ENCODE assay signal across 20 cellular contexts in the genomic region with DNA sequence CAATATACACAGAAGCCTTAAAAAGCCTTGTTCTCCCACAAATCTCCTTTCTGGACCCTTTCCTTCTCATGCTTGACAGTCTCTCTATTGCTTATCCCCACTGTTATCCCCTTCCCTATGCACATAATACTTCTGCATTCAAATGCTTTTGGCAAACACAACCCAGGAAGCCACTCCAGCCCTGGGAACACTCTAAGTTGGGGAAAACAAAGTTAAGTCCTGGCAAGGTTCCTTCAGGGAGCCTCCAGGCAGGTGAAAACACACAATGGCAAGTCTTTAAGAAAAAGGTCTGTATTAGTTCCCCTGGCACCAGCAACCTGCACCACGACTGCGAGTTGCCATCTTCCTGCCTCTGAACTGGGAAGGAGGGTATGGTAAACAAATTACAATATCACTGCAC. TPM values are rescaled to one million over a fixed set of nuclear protein-coding genes. Genes with fewer than 3 reads are reported as not detected.
DNase-seq lines count a peak whose midpoint lies in the region; ATAC-seq and TF ChIP-seq lines count a peak whose summit lies in the region.
"Had no signal": no experiment of that assay in that cellular context is flagged by ENCODE, and none has a peak within 500 bp of the region (broad histone marks: within the 10 kb centered on the region; RNA-seq: fewer than 3 reads in every experiment).

No MANE protein-coding gene starts in this region.

- H3K4me3 ChIP-seq in CD8-positive, alpha-beta T cell (ENCODE audit: low read depth, low read length): no peak overlapping the region
- no peak overlapping the region for H3K4me3 ChIP-seq in left lung
- H3K4me3 ChIP-seq in lung: no peak overlapping the region
- H3K4me3 ChIP-seq in thyroid gland (replicated peaks in 1 of 3): no peak overlapping the region
- H3K4me3 ChIP-seq: BLaER1, HAP-1 had no signal

- no peaks in the 10 kb centered on the region for H3K27me3 ChIP-seq in CD8-positive, alpha-beta T cell (ENCODE audit: insufficient read depth, low read length)
- no peaks in the 10 kb centered on the region for H3K27me3 ChIP-seq in left lung
- no peaks in the 10 kb centered on the region for H3K27me3 ChIP-seq in lung (ENCODE audit: control insufficient read depth, insufficient read depth)
- no peaks in the 10 kb centered on the region for H3K27me3 ChIP-seq in thyroid gland
- H3K27me3 ChIP-seq: BLaER1 had no signal

- H3K36me3 Mint-ChIP-seq in CD8-positive, alpha-beta T cell: peaks cover 56% of the 10 kb centered on the region

- intact Hi-C loops in CD8-positive, alpha-beta T cell (cut with DNase I, micrococcal nuclease): no loop called here
- intact Hi-C loops in left lung (cut with DNase I): no loop called here
- intact Hi-C loops in thyroid gland (cut with DNase I): no loop called here
- intact Hi-C loops in Right ventricle myocardium inferior (cut with DNase I): no loop called here

- H3K4me3 Mint-ChIP-seq in CD8-positive, alpha-beta T cell: no peak overlapping the region
- H3K4me3 Mint-ChIP-seq: B cell; CD4-positive, CD25-positive, alpha-beta regulatory T cell; CD8-positive, alpha-beta memory T cell; HFFc6 had no signal

- CTCF ChIA-PET in CD8-positive, alpha-beta T cell (lab: Charles Lee): no interaction called here

- no peaks in the 10 kb centered on the region for H3K9me3 ChIP-seq in CD8-positive, alpha-beta T cell (ENCODE audit: low read length)
- H3K9me3 ChIP-seq in left lung: no peaks in the 10 kb centered on the region
- peaks cover 0 to 5% of the 10 kb centered on the region in 2 donors for H3K9me3 ChIP-seq in lung (ENCODE audit: control insufficient read depth in 2 of 2, insufficient read depth in 1 of 2, low read length in 1 of 2)
- H3K9me3 ChIP-seq in thyroid gland: no peaks in the 10 kb centered on the region

- H3K4me1 ChIP-seq in CD8-positive, alpha-beta T cell (ENCODE audit: insufficient read depth, low read length): no peaks in the 10 kb centered on the region
- H3K4me1 ChIP-seq in left lung (peaks cover 0 to 10% of the 10 kb centered on the region in 2 donors), lung (ENCODE audit: control insufficient read depth in 2 of 2, insufficient read depth in 2 of 2, low read length in 2 of 2) (peaks cover 0 to 1% of the 10 kb centered on the region in 2 donors), thyroid gland (no peaks in the 10 kb centered on the region)
- H3K4me1 ChIP-seq: BLaER1, HAP-1 had no signal

- H3K27ac Mint-ChIP-seq in CD8-positive, alpha-beta T cell: peak overlapping the region; percentile 29
- H3K27ac Mint-ChIP-seq: B cell; CD4-positive, CD25-positive, alpha-beta regulatory T cell; HFFc6 had no signal

- H3K36me3 ChIP-seq in CD8-positive, alpha-beta T cell (ENCODE audit: insufficient read depth, low read length): no peaks in the 10 kb centered on the region
- H3K36me3 ChIP-seq in left lung: peaks cover 0 to 64% of the 10 kb centered on the region in 2 donors
- peaks cover 16 to 21% of the 10 kb centered on the region in 2 donors for H3K36me3 ChIP-seq in lung (ENCODE audit: control insufficient read depth in 2 of 2, insufficient read depth in 2 of 2, low read length in 2 of 2)
- H3K36me3 ChIP-seq in thyroid gland: peaks cover 4 to 9% of the 10 kb centered on the region in 2 donors

- TF ChIP-seq CTCF in CD8-positive, alpha-beta T cell (IDR thresholded peaks at IDR 0.05): no peak
- TF ChIP-seq CTCF in left lung (IDR thresholded peaks at IDR 0.05): no peak
- TF ChIP-seq CTCF in lung (IDR thresholded peaks at IDR 0.05; ENCODE audit: control extremely low read depth, extremely low read depth): no peak
- TF ChIP-seq CTCF in thyroid gland (IDR thresholded peaks at IDR 0.05): no peak

- peaks cover 6% of the 10 kb centered on the region for H3K9me3 Mint-ChIP-seq in CD8-positive, alpha-beta T cell

- peaks cover 6% of the 10 kb centered on the region for H3K4me1 Mint-ChIP-seq in CD8-positive, alpha-beta T cell (ENCODE audit: low read depth)
- H3K4me1 Mint-ChIP-seq: B cell had no signal

- POLR2A ChIA-PET in CD8-positive, alpha-beta T cell (lab: Charles Lee): interaction anchor here (1.0 to 1.3 kb wide), 2 partner anchors 8 to 16 kb away, joined by 3 to 4 read pairs; no protein-coding TSS in a partner anchor

- TF ChIP-seq POLR2A in thyroid gland (IDR thresholded peaks at IDR 0.05): no peak

- no peak for DNase-seq in CD8-positive, alpha-beta T cell
- peak in 1 of 2 donors; percentile 35 for DNase-seq in left lung
- DNase-seq in lung (ENCODE audit: low spot score): peak; percentile 39
- peak; percentile 9 to 20 for DNase-seq in thyroid gland
- no peak for DNase-seq in NCI-H524 (lab: John Stamatoyannopoulos, UW)
- DNase-seq in Right ventricle myocardium inferior (ENCODE audit: missing footprints): no peak
- DNase-seq: CD4-positive, CD25-positive, alpha-beta regulatory T cell; CD8-positive, alpha-beta memory T cell; DMS53; DMS79 treated with DMSO at 0.1 percent for 48 hours; GF-D8; GOT3; HFFc6 had no signal

- H3K27ac ChIP-seq in CD8-positive, alpha-beta T cell (ENCODE audit: low read depth, low read length): no peak overlapping the region
- H3K27ac ChIP-seq in left lung (peak overlapping the region in 1 of 2 donors; percentile 28), lung (ENCODE audit: low read depth in 1 of 2, low read length in 1 of 2) (no peak overlapping the region), thyroid gland (no peak overlapping the region)
- H3K27ac ChIP-seq: 22Rv1, BLaER1, C4-2B had no signal

- 79 to 90% methylated on average over 2 of the region's 2 CpGs for WGBS in lung, 2 donors
- WGBS in thyroid gland, 2 donors: 90 to 100% methylated on average over 2 of the region's 2 CpGs

- ATAC-seq in CD8-positive, alpha-beta T cell: no peak
- ATAC-seq in left lung (peak; percentile 95), lung (ENCODE audit: insufficient read depth, low FRiP score) (no peak), GM19035 (IDR thresholded peaks at IDR 0.05; ENCODE audit: unreplicated experiment) (no peak), HG02840 (IDR thresholded peaks at IDR 0.05; ENCODE audit: low FRiP score, unreplicated experiment) (no peak), Right ventricle myocardium inferior (no peak)

- H3K27me3 Mint-ChIP-seq in CD8-positive, alpha-beta T cell (ENCODE audit: low read depth): no peaks in the 10 kb centered on the region
- H3K27me3 Mint-ChIP-seq: B cell; CD4-positive, CD25-positive, alpha-beta regulatory T cell; CD8-positive, alpha-beta memory T cell had no signal

RNA-seq across cellular contexts. Expression of gene GANC, which starts 19.7 kb away (rescaled TPM):
- 10 to 100 TPM; 15.5 to 19.3 TPM for total RNA-seq in CD8-positive, alpha-beta T cell
- 10 to 100 TPM; 70.9 to 85.3 TPM for total RNA-seq in left lung
- 100 to 1,000 TPM in 1 of 2 donors, 10 to 100 TPM in 1; 73.9 to 105 TPM for total RNA-seq in lung
- 10 to 100 TPM; 19.6 to 33.4 TPM for polyA plus RNA-seq in lung
- total RNA-seq in thyroid gland: 10 to 100 TPM; 19.9 to 49.4 (median 22.2) TPM
- total RNA-seq in Right ventricle myocardium inferior: 16.3 TPM

RNA-seq across cellular contexts. Expression of gene TMEM87A, which starts 19.9 kb away (rescaled TPM):
- total RNA-seq in CD8-positive, alpha-beta T cell: 10 to 100 TPM; 71.0 to 74.5 TPM
- total RNA-seq in left lung (100 to 1,000 TPM; 110 to 118 TPM), lung (100 to 1,000 TPM; 110 to 196 TPM), thyroid gland (100 to 1,000 TPM; 106 to 187 (median 125) TPM), Right ventricle myocardium inferior (19.0 TPM)
- 10 to 100 TPM; 50.3 to 63.8 TPM for polyA plus RNA-seq in lung

RNA-seq across cellular contexts. Expression of gene VPS39, which starts 45.2 kb away (rescaled TPM):
- total RNA-seq in CD8-positive, alpha-beta T cell: 10 to 100 TPM; 81.5 to 82.9 TPM
- total RNA-seq in left lung (10 to 100 TPM; 57.8 to 65.6 TPM), lung (10 to 100 TPM; 63.8 to 99.1 TPM), thyroid gland (100 to 1,000 TPM in 2 of 4 donors, 10 to 100 TPM in 2; 75.0 to 156 (median 107) TPM), Right ventricle myocardium inferior (43.0 TPM)
- polyA plus RNA-seq in lung: 10 to 100 TPM; 29.4 to 39.3 TPM

Comparison
In these comparisons a context has a peak if more than half of its experiments do, and no peak if none do; other contexts are left out.
1. DNase-seq: peak in lung (single experiment) and thyroid gland (2 of 2); none in CD8-positive, alpha-beta T cell (0 of 7), NCI-H524 (0 of 2) and Right ventricle myocardium inferior (single experiment).